ENCODE assay signal across 8 cellular contexts in the genomic region with DNA sequence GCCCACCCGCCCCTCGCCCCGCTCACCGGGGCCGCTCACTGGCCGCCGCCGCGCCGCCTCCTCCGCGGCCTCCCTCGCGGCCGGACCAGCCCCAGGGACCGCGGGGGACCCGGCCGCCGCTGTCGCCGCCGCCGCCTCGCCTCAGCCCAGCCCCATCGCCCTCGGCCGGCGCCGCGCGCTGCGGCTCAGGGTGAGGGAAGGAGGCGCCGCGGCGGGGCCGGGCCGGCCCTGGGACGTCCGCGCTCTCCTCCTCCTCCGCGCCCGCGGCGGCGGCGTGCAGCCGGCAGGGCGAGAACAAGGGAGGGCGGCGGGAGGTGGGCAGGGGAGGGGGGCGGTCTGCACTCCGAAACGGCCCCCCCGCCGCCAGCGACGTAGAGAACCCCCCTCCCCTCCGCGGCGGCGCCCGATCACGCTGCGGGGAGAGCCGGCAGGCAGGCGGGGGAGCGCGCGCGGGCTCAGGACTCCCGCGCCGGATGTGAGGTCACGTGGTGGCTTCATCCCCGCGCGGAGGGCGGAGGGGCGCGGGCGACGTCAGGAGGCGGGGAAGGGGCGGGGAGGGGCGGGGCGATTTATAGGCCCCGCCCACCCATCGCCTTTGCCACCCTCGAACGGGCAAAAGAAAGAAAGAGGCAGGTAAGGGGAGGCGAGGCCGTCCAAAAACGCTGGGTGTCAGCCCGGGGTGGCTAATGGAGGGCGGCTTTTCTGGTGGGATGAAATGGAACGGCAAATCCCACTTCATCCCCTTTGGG. TPM values are rescaled to one million over a fixed set of nuclear protein-coding genes. Genes with fewer than 3 reads are reported as not detected.
DNase-seq lines count a peak whose midpoint lies in the region; ATAC-seq, FAIRE-seq and TF ChIP-seq lines count a peak whose summit lies in the region.

A gene (minus strand): TSS at position 463 of the 749 bp plus-strand sequence. CDS start 24,812 bp downstream, outside the sequence.

- H3K4me1 Mint-ChIP-seq in WTC11: peaks cover 22% of the 10 kb centered on the region

- CTCF ChIA-PET in WTC11 (lab: Charles Lee): interaction anchor here (1.0 kb wide), 3 partner anchors 15 to 108 kb away, joined by 3 to 4 read pairs (median 3); no protein-coding TSS in a partner anchor

- no peaks in the 10 kb centered on the region for H3K9me3 Mint-ChIP-seq in WTC11

- H3K9me3 ChIP-seq in spleen: no peaks in the 10 kb centered on the region

- intact Hi-C loops in spleen (cut with DNase I; ENCODE audit: low total_unique reads): loop anchor here (5.0 kb wide), 1 partner anchor 101 kb away; no protein-coding TSS in a partner anchor

- in situ Hi-C loops in ACHN (cut with HindIII; ENCODE audit: low pct_ligation_motif_present, low pct_unique_long_range_greater_than_20kb, low sequenced_read_pairs): no loop called here

- H3K36me3 ChIP-seq in bronchial epithelial cell (ENCODE audit: control insufficient read depth, insufficient read depth, low read length): peaks cover 1% of the 10 kb centered on the region
- H3K36me3 ChIP-seq in spleen: peaks cover 0 to 11% (median 0%) of the 10 kb centered on the region in 6 donors

- H3K4me3 ChIP-seq in bronchial epithelial cell (ENCODE audit: low read depth, low read length) (peak within 1 kb of the TSS; percentile 77), spleen (peak within 1 kb of the TSS; percentile 47 to 86 (median 62))

- peak within 1 kb of the TSS; percentile 78 to 95 (median 91) for H3K27ac ChIP-seq in spleen

- peaks cover 14% of the 10 kb centered on the region; the same call in 1 of the 2 replicates for H3K27me3 Mint-ChIP-seq in WTC11 (ENCODE audit: low read depth)

- peak within 1 kb of the TSS; percentile 81 for H3K4me3 Mint-ChIP-seq in WTC11

- WGBS in spleen, 5 donors: 0 to 1% (median 0%) methylated on average over 19 to 97 of the region's 99 CpGs

- TF ChIP-seq CTCF in WTC11 (IDR thresholded peaks at IDR 0.05) (no peak), bronchial epithelial cell (IDR thresholded peaks at IDR 0.05; ENCODE audit: insufficient read depth, low read length, severe bottlenecking) (no peak), spleen (IDR thresholded peaks at IDR 0.05 in 8 of 11, conservative IDR thresholded peaks at IDR 0.05 in 3 of 11) (peak in 1 of 11 experiments; percentile 18)

- POLR2A ChIA-PET in WTC11 (lab: Charles Lee): no interaction called here

- H3K27me3 ChIP-seq in bronchial epithelial cell (ENCODE audit: control insufficient read depth, insufficient read depth, low read length) (no peaks in the 10 kb centered on the region), spleen (replicated peaks in 1 of 7) (no peaks in the 10 kb centered on the region)

- peaks cover 23% of the 10 kb centered on the region for H3K36me3 Mint-ChIP-seq in WTC11

- H3K27ac Mint-ChIP-seq in WTC11: peak within 1 kb of the TSS; percentile 71

- no peak for FAIRE-seq in bronchial epithelial cell (lab: Jason Lieb, UNC)

- TF ChIP-seq POLR2A in spleen (IDR thresholded peaks at IDR 0.05): peak in 2 of 3 donors; percentile 19 to 63

- ATAC-seq in GM18907 (IDR thresholded peaks at IDR 0.05; ENCODE audit: unreplicated experiment) (peak; percentile 73), HG03139 (IDR thresholded peaks at IDR 0.05; ENCODE audit: unreplicated experiment) (peak; percentile 56), WTC11 (peak; percentile 77)

- peak; percentile 84 for DNase-seq in ACHN
- peak; percentile 83 for DNase-seq in NCI-H2227 treated with DMSO at 0.1 percent for 48 hours (lab: John Stamatoyannopoulos, UW)
- DNase-seq in WTC11 (ENCODE audit: low spot score): peak; percentile 77
- DNase-seq in bronchial epithelial cell (ENCODE audit: low read depth): peak; percentile 57
- DNase-seq in iPS-NIHi7 (ENCODE audit: extremely low spot score): peak; percentile 96
- DNase-seq in spleen: peak; percentile 98

- H3K4me1 ChIP-seq in spleen: peaks cover 6 to 90% (median 58%) of the 10 kb centered on the region in 6 donors

TF ChIP-seq in WTC11, 78 proteins besides CTCF, POLR2A, EP300 and RAD21 (continues in another document):
- no peak for TF ChIP-seq ZNF121 (CRISPR knock-in tag; IDR thresholded peaks at IDR 0.05)
- TF ChIP-seq ZNF232 (CRISPR knock-in tag; IDR thresholded peaks at IDR 0.05): 0 out of 2 replicates have a peak, but pooled peaks have one; percentile 15
- TF ChIP-seq TCF7 (CRISPR knock-in tag; IDR thresholded peaks at IDR 0.05; ENCODE audit: low read depth): no peak; the same call in 1 of the 2 replicates
- no peak for TF ChIP-seq NFYB (CRISPR knock-in tag; conservative IDR thresholded peaks at IDR 0.05; ENCODE audit: low read depth)
- no peak for TF ChIP-seq JAZF1 (CRISPR knock-in tag; IDR thresholded peaks at IDR 0.05)
- TF ChIP-seq FOXK1 (CRISPR knock-in tag; IDR thresholded peaks at IDR 0.05): 0 out of 2 replicates have a peak, but pooled peaks have one; percentile 58
- TF ChIP-seq, protein P1, sequence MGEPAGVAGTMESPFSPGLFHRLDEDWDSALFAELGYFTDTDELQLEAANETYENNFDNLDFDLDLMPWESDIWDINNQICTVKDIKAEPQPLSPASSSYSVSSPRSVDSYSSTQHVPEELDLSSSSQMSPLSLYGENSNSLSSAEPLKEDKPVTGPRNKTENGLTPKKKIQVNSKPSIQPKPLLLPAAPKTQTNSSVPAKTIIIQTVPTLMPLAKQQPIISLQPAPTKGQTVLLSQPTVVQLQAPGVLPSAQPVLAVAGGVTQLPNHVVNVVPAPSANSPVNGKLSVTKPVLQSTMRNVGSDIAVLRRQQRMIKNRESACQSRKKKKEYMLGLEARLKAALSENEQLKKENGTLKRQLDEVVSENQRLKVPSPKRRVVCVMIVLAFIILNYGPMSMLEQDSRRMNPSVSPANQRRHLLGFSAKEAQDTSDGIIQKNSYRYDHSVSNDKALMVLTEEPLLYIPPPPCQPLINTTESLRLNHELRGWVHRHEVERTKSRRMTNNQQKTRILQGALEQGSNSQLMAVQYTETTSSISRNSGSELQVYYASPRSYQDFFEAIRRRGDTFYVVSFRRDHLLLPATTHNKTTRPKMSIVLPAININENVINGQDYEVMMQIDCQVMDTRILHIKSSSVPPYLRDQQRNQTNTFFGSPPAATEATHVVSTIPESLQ (CRISPR knock-in tag; IDR thresholded peaks at IDR 0.05): no peak
- 0 out of 2 replicates have a peak, but pooled peaks have one; percentile 31 for TF ChIP-seq GABPB1 (CRISPR knock-in tag; IDR thresholded peaks at IDR 0.05)
- TF ChIP-seq, protein P2, sequence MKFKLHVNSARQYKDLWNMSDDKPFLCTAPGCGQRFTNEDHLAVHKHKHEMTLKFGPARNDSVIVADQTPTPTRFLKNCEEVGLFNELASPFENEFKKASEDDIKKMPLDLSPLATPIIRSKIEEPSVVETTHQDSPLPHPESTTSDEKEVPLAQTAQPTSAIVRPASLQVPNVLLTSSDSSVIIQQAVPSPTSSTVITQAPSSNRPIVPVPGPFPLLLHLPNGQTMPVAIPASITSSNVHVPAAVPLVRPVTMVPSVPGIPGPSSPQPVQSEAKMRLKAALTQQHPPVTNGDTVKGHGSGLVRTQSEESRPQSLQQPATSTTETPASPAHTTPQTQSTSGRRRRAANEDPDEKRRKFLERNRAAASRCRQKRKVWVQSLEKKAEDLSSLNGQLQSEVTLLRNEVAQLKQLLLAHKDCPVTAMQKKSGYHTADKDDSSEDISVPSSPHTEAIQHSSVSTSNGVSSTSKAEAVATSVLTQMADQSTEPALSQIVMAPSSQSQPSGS (CRISPR knock-in tag; IDR thresholded peaks at IDR 0.05; ENCODE audit: borderline replicate concordance, low read depth): no peak
- TF ChIP-seq, protein P3, sequence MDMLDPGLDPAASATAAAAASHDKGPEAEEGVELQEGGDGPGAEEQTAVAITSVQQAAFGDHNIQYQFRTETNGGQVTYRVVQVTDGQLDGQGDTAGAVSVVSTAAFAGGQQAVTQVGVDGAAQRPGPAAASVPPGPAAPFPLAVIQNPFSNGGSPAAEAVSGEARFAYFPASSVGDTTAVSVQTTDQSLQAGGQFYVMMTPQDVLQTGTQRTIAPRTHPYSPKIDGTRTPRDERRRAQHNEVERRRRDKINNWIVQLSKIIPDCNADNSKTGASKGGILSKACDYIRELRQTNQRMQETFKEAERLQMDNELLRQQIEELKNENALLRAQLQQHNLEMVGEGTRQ (CRISPR knock-in tag; IDR thresholded peaks at IDR 0.05): peak; percentile 93
- TF ChIP-seq ZNF138 (CRISPR knock-in tag; conservative IDR thresholded peaks at IDR 0.05): no peak
- TF ChIP-seq, protein P4, sequence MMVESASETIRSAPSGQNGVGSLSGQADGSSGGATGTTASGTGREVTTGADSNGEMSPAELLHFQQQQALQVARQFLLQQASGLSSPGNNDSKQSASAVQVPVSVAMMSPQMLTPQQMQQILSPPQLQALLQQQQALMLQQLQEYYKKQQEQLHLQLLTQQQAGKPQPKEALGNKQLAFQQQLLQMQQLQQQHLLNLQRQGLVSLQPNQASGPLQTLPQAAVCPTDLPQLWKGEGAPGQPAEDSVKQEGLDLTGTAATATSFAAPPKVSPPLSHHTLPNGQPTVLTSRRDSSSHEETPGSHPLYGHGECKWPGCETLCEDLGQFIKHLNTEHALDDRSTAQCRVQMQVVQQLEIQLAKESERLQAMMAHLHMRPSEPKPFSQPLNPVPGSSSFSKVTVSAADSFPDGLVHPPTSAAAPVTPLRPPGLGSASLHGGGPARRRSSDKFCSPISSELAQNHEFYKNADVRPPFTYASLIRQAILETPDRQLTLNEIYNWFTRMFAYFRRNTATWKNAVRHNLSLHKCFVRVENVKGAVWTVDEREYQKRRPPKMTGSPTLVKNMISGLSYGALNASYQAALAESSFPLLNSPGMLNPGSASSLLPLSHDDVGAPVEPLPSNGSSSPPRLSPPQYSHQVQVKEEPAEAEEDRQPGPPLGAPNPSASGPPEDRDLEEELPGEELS (CRISPR knock-in tag; IDR thresholded peaks at IDR 0.05): peak; percentile 89
- peak; percentile 56; the same call in 1 of the 2 replicates for TF ChIP-seq ETV6 (CRISPR knock-in tag; IDR thresholded peaks at IDR 0.05)

RNA-seq across cellular contexts. Expression of the gene that starts here (rescaled TPM):
- total RNA-seq in WTC11 (2021): 75.7 to 79.1 TPM (median 78.3 TPM) in 3 replicates
- total RNA-seq in bronchial epithelial cell: 153 and 171 TPM in 2 replicates
- total RNA-seq in spleen: 100 to 1,000 TPM in 2 of 7 donors, 10 to 100 TPM in 5; 69.4 to 142 (median 87.5) TPM
- polyA plus RNA-seq in spleen: 10 to 100 TPM; 10.3 to 14.5 (median 11.0) TPM

Comparison
In these comparisons a context has a peak if more than half of its experiments do, and no peak if none do; other contexts are left out.
1. Peak in every context shown above with its lines: DNase-seq, ATAC-seq, H3K4me3 ChIP-seq and H3K27ac ChIP-seq.